ENCODE assay signal across 1 cellular context in genomic region chr5:40798012-40798855, GRCh38.
A peak's percentile ranks its signal among the peaks of the same experiment; 100 is the strongest.
TF ChIP-seq lines count a peak whose summit lies in the region.

TSS of gene PRKAA1 (minus strand) at chr5:40798374. CDS start at chr5:40798189, 185 bp downstream.

TF ChIP-seq in K562, 482 proteins besides CTCF, POLR2A, EP300 and RAD21 (continued from another document and continues in another):
- 0 out of 2 replicates have a peak, but pooled peaks have one; percentile 59 for TF ChIP-seq ZNF609 (CRISPR knock-in tag; IDR thresholded peaks at IDR 0.05; ENCODE audit: borderline replicate concordance)
- no peak for TF ChIP-seq BCL6 (CRISPR knock-in tag; IDR thresholded peaks at IDR 0.05)
- TF ChIP-seq ZNF384 (IDR thresholded peaks at IDR 0.05; ENCODE audit: low read depth, low read length): peak; percentile 24; the same call in 1 of the 2 replicates
- peak; percentile 84; the same call in 1 of the 2 replicates for TF ChIP-seq ZBTB1 (CRISPR knock-in tag; IDR thresholded peaks at IDR 0.05; ENCODE audit: borderline replicate concordance, low read depth)
- TF ChIP-seq PHB2 (IDR thresholded peaks at IDR 0.05; ENCODE audit: low read depth): no peak
- TF ChIP-seq E2F6 (IDR thresholded peaks at IDR 0.05; ENCODE audit: borderline replicate concordance in 1 of 2, extremely low read depth in 1 of 2, insufficient read depth in 1 of 2, insufficient read length in 1 of 2, low read depth in 1 of 2, low read length in 1 of 2, poor library complexity in 1 of 2, severe bottlenecking in 1 of 2): peak; percentile 85 to 96
- peak in 1 of 2 experiments; percentile 30; a peak in 3 of 4 replicates for TF ChIP-seq RCOR1 (IDR thresholded peaks at IDR 0.05; ENCODE audit: borderline replicate concordance in 1 of 2, low read depth in 2 of 2, low read length in 2 of 2)
- no peak for TF ChIP-seq RFX5 (IDR thresholded peaks at IDR 0.05; ENCODE audit: low read depth, low read length)
- TF ChIP-seq ATF3 (IDR thresholded peaks at IDR 0.05): no peak; the same call in 1 of the 2 replicates
- 0 out of 2 replicates have a peak, but pooled peaks have one; percentile 67 for TF ChIP-seq ATF3 (CRISPR knock-in tag; conservative IDR thresholded peaks at IDR 0.05)
- TF ChIP-seq NCOA4 (IDR thresholded peaks at IDR 0.05; ENCODE audit: partially characterized antibody): no peak
- TF ChIP-seq ZNF830 (CRISPR knock-in tag; IDR thresholded peaks at IDR 0.05): peak; percentile 34; the same call in 1 of the 2 replicates
- 0 out of 2 replicates have a peak, but pooled peaks have one; percentile 39 for TF ChIP-seq ETS1 (conservative IDR thresholded peaks at IDR 0.05; ENCODE audit: control insufficient read depth, low read depth, low read length)
- TF ChIP-seq CTCFL (IDR thresholded peaks at IDR 0.05; ENCODE audit: borderline replicate concordance, insufficient read depth, low read depth, low read length, poor library complexity, severe bottlenecking): peak; percentile 99
- TF ChIP-seq IRF2 (CRISPR knock-in tag; IDR thresholded peaks at IDR 0.05): no peak
- no peak for TF ChIP-seq TSC22D4 (tag; IDR thresholded peaks at IDR 0.05)
- TF ChIP-seq MGA (IDR thresholded peaks at IDR 0.05): peak; percentile 87
- peak; percentile 78 to 94 (median 90) for TF ChIP-seq YY1 (IDR thresholded peaks at IDR 0.05; ENCODE audit: borderline replicate concordance in 1 of 3, control insufficient read depth in 1 of 3, extremely low read depth in 1 of 3, insufficient read depth in 3 of 3, insufficient read length in 1 of 3, insufficient replicate concordance in 2 of 3, low read depth in 1 of 3, low read length in 2 of 3)
- no peak for TF ChIP-seq BRF1 (IDR thresholded peaks at IDR 0.05; ENCODE audit: borderline replicate concordance, extremely low read depth, insufficient read length)
- no peak for TF ChIP-seq NUFIP1 (IDR thresholded peaks at IDR 0.05; ENCODE audit: partially characterized antibody)
- TF ChIP-seq HCFC1 (IDR thresholded peaks at IDR 0.05; ENCODE audit: low read depth, low read length): peak; percentile 72
- peak; percentile 68 for TF ChIP-seq MYC (IDR thresholded peaks at IDR 0.05; ENCODE audit: low read depth, low read length)
- TF ChIP-seq MYC (CRISPR knock-in tag; IDR thresholded peaks at IDR 0.05; ENCODE audit: borderline replicate concordance, low read depth): peak; percentile 36; the same call in 1 of the 2 replicates
- peak; percentile 70 for TF ChIP-seq CHD1 (IDR thresholded peaks at IDR 0.05; ENCODE audit: low read length)
- TF ChIP-seq KLF1 (tag; IDR thresholded peaks at IDR 0.05): peak; percentile 64; the same call in 1 of the 2 replicates
- TF ChIP-seq TFAP4 (CRISPR knock-in tag; IDR thresholded peaks at IDR 0.05; ENCODE audit: borderline replicate concordance): peak; percentile 81; the same call in 1 of the 2 replicates
